ENCODE assay signal across 8 cellular contexts in genomic region chr6:117907600-117908245, GRCh38. TPM values are rescaled to one million over a fixed set of nuclear protein-coding genes. Genes with fewer than 3 reads are reported as not detected.
DNase-seq lines count a peak whose midpoint lies in the region; ATAC-seq, FAIRE-seq and TF ChIP-seq lines count a peak whose summit lies in the region.

No MANE protein-coding gene starts in this region.

- no peak for TF ChIP-seq EP300 in H1 (IDR thresholded peaks at IDR 0.05; ENCODE audit: borderline replicate concordance in 1 of 2, low read depth in 2 of 2, low read length in 2 of 2)

- H4K5ac ChIP-seq in H1 (ENCODE audit: insufficient read length, low read depth, low read length), result no peak overlapping the region

- H3K36me3 Mint-ChIP-seq in nephron (ENCODE audit: low read depth), result no peaks in the 10 kb centered on the region

- no peak overlapping the region for H3K23ac ChIP-seq in H1 (ENCODE audit: insufficient read length)

- H3K79me2 ChIP-seq in H1 (ENCODE audit: control insufficient read depth in 1 of 2, insufficient read depth in 2 of 2, low read length in 2 of 2), result no peaks in the 10 kb centered on the region

- no peak for TF ChIP-seq RAD21 in H1 (IDR thresholded peaks at IDR 0.05 in 1 of 2, conservative IDR thresholded peaks at IDR 0.05 in 1 of 2; ENCODE audit: low read depth in 2 of 2, low read length in 2 of 2)

- H3K9ac ChIP-seq in BLaER1 (peak overlapping the region; percentile 57), H1 (replicated peaks in 1 of 4; ENCODE audit: extremely low read depth in 1 of 4, low read depth in 3 of 4, low read length in 3 of 4) (peak overlapping the region; percentile 51 to 78 (median 64))

- H2BK12ac ChIP-seq in H1 (ENCODE audit: low read depth, low read length), result no peak overlapping the region

- H2BK120ac ChIP-seq in H1 (replicated peaks; ENCODE audit: low read depth, low read length), result no peak overlapping the region

- TF ChIP-seq POLR2A in H1 (IDR thresholded peaks at IDR 0.05; ENCODE audit: control extremely low read depth in 1 of 2, low read depth in 2 of 2, low read length in 2 of 2), result no peak; a peak in 1 of 3 replicates

- no peak overlapping the region for H3K27ac Mint-ChIP-seq in nephron

- POLR2A ChIA-PET in H1 (lab: Charles Lee; ENCODE audit: partially characterized antibody), result interaction anchor here (0.7 to 1.2 kb wide), 4 partner anchors 10 to 71 kb away, joined by 3 to 4 read pairs (median 3); no protein-coding TSS in a partner anchor

- DNase-seq in NCI-H1092 treated with DMSO at 0.1 percent for 48 hours (lab: John Stamatoyannopoulos, UW) (peak; percentile 2), H1 (ENCODE audit: low read depth in 1 of 2, low spot score in 2 of 2) (peak in 1 of 2 experiments; percentile 78), cerebellum (ENCODE audit: low spot score) (no peak), GM19239 (ENCODE audit: insufficient read length, low spot score) (no peak)

- H2BK15ac ChIP-seq in H1 (ENCODE audit: low read length), result no peak overlapping the region

- peaks cover 5% of the 10 kb centered on the region for H3K9me3 Mint-ChIP-seq in nephron

- no peak overlapping the region for H2BK20ac ChIP-seq in H1 (ENCODE audit: low read length)

- H4K8ac ChIP-seq in H1 (ENCODE audit: extremely low read depth, insufficient read depth, low read length), result peak overlapping the region; percentile 86

- H3K4me3 ChIP-seq in BLaER1 (peak overlapping the region; percentile 82), H1 (ENCODE audit: extremely low read depth in 1 of 4, insufficient read depth in 2 of 4, low read depth in 3 of 4, low read length in 4 of 4) (peak overlapping the region; percentile 62 to 72 (median 63))

- H3K23me2 ChIP-seq in H1 (ENCODE audit: low read depth, low read length), result peaks cover 17% of the 10 kb centered on the region

- H3K27me3 Mint-ChIP-seq in nephron (ENCODE audit: low read depth), result peaks cover 52% of the 10 kb centered on the region

- H3K9me3 ChIP-seq in BLaER1 (no peaks in the 10 kb centered on the region), H1 (ENCODE audit: insufficient read depth in 2 of 2, low read depth in 1 of 2, low read length in 1 of 2) (no peaks in the 10 kb centered on the region)

- no peak overlapping the region for H4K91ac ChIP-seq in H1 (replicated peaks; ENCODE audit: insufficient read length, low read length)

- H3K4me2 ChIP-seq in BLaER1, result peak overlapping the region; percentile 99
- peak overlapping the region; percentile 78 for H3K4me2 ChIP-seq in H1 (ENCODE audit: insufficient read depth in 1 of 2, low read depth in 2 of 2, low read length in 2 of 2)

- no peak overlapping the region for H2AK5ac ChIP-seq in H1 (ENCODE audit: low read depth, low read length)

- H3K4me1 ChIP-seq in BLaER1 (peaks cover 15% of the 10 kb centered on the region), H1 (replicated peaks in 1 of 4; ENCODE audit: control insufficient read depth in 3 of 4, insufficient read depth in 4 of 4, low read length in 3 of 4) (peaks cover 0 to 4% (median 0%) of the 10 kb centered on the region in 4 experiments; a peak in 2 of 7 replicates)

- peak; percentile 10 for ATAC-seq in GM21360 (IDR thresholded peaks at IDR 0.05; ENCODE audit: unreplicated experiment)
- no peak for ATAC-seq in GM18858 (IDR thresholded peaks at IDR 0.05; ENCODE audit: unreplicated experiment)

- FAIRE-seq in H1 (lab: Jason Lieb, UNC) (no peak), GM19239 (lab: Jason Lieb, UNC) (no peak)

- H3K79me1 ChIP-seq in H1 (ENCODE audit: low read depth, low read length), result no peaks in the 10 kb centered on the region

- H3K4me3 Mint-ChIP-seq in nephron, result peak overlapping the region; percentile 58 to 80 (median 68)

- CTCF ChIA-PET in H1 (lab: Charles Lee; ENCODE audit: partially characterized antibody), result interaction anchor here (1.0 to 1.7 kb wide), 4 partner anchors 13 to 68 kb away, joined by 3 to 7 read pairs (median 6); no protein-coding TSS in a partner anchor

- TF ChIP-seq CTCF in H1 (IDR thresholded peaks at IDR 0.05; ENCODE audit: control extremely low read depth in 1 of 3, insufficient read depth in 1 of 3, low read depth in 1 of 3, low read length in 3 of 3) (no peak), nephron (IDR thresholded peaks at IDR 0.05; ENCODE audit: unreplicated experiment in 3 of 3) (no peak)

- peak overlapping the region; percentile 43; the same call in 1 of the 2 replicates for H2AFZ ChIP-seq in H1 (ENCODE audit: low read length)

- H3K14ac ChIP-seq in H1 (ENCODE audit: insufficient read length), result no peak overlapping the region

- peaks cover 4% of the 10 kb centered on the region for H3K4me1 Mint-ChIP-seq in nephron

- no peaks in the 10 kb centered on the region for H4K20me1 ChIP-seq in BLaER1
- peaks cover 0 to 4% of the 10 kb centered on the region in 2 experiments for H4K20me1 ChIP-seq in H1 (replicated peaks in 1 of 2; ENCODE audit: control insufficient read depth in 1 of 2, insufficient read depth in 2 of 2, low read length in 2 of 2)

- H3K4ac ChIP-seq in H1 (replicated peaks; ENCODE audit: insufficient read length, low read depth, low read length), result no peak overlapping the region

- no peak overlapping the region; the same call in 1 of the 2 replicates for H2BK5ac ChIP-seq in H1 (ENCODE audit: low read depth, low read length)

- H3K56ac ChIP-seq in H1 (replicated peaks; ENCODE audit: insufficient read length, low read depth, low read length), result peak overlapping the region; percentile 11

- peak overlapping the region; percentile 71 for H3K18ac ChIP-seq in H1 (ENCODE audit: extremely low read depth, low read length)

- H3K27ac ChIP-seq in BLaER1, result no peak overlapping the region
- no peak overlapping the region for H3K27ac ChIP-seq in H1 (ENCODE audit: low read depth, low read length)

- 2% methylated on average over 9 of the region's 82 CpGs; no CpG with 5 or more reads in 1 of the 2 experiments for WGBS in H1 (ENCODE audit: extremely low coverage in 1 of 2, insufficient coverage in 1 of 2, insufficient read length in 1 of 2, insufficient replicate concordance in 2 of 2, low coverage in 1 of 2, low lambda C conversion rate in 2 of 2, missing lambda C conversion rate in 1 of 2), 2 experiments

- H3K27me3 ChIP-seq in BLaER1, result peaks cover 21% of the 10 kb centered on the region
- H3K27me3 ChIP-seq in H1 (replicated peaks in 1 of 4; ENCODE audit: control insufficient read depth in 3 of 4, extremely low read depth in 1 of 4, insufficient read depth in 3 of 4, low read length in 3 of 4), result peaks cover 0 to 14% (median 11%) of the 10 kb centered on the region in 4 experiments; a peak in 6 of 7 replicates

- H3K36me3 ChIP-seq in BLaER1 (no peaks in the 10 kb centered on the region), H1 (ENCODE audit: control insufficient read depth in 2 of 4, insufficient read depth in 4 of 4, low read length in 3 of 4) (no peaks in the 10 kb centered on the region)

TF ChIP-seq in H1, 55 proteins besides CTCF, POLR2A, EP300 and RAD21:
- TF ChIP-seq E2F6 (IDR thresholded peaks at IDR 0.05) (peak; percentile 89), SUZ12 (IDR thresholded peaks at IDR 0.05; ENCODE audit: low read length) (peak; percentile 40; the same call in 1 of the 2 replicates), KDM4A (IDR thresholded peaks at IDR 0.05; ENCODE audit: low read depth, low read length, severe bottlenecking) (peak; percentile 74), USF2 (IDR thresholded peaks at IDR 0.05; ENCODE audit: low read length) (no peak), GTF2F1 (IDR thresholded peaks at IDR 0.05; ENCODE audit: borderline replicate concordance, low read depth, low read length) (no peak), RBBP5 (IDR thresholded peaks at IDR 0.05; ENCODE audit: borderline replicate concordance, low read depth, low read length) (peak; percentile 47; the same call in 1 of the 2 replicates), PHF8 (conservative IDR thresholded peaks at IDR 0.05; ENCODE audit: low read depth, low read length) (peak; percentile 42; the same call in 1 of the 2 replicates), POLR2AphosphoS5 (IDR thresholded peaks at IDR 0.05; ENCODE audit: low read depth, low read length) (peak; percentile 39; the same call in 1 of the 2 replicates), SIN3A (conservative IDR thresholded peaks at IDR 0.05 in 1 of 2, IDR thresholded peaks at IDR 0.05 in 1 of 2; ENCODE audit: low read depth in 1 of 2, low read length in 2 of 2) (peak in 1 of 2 experiments; percentile 33; a peak in 1 of 4 replicates), TCF12 (IDR thresholded peaks at IDR 0.05; ENCODE audit: low read depth, low read length) (0 out of 2 replicates have a peak, but pooled peaks have one; percentile 5), MAX (IDR thresholded peaks at IDR 0.05) (peak; percentile 66; the same call in 1 of the 2 replicates)

RNA-seq across cellular contexts. Expression of gene SLC35F1, which starts 0.7 kb away (rescaled TPM):
- total RNA-seq in H1 (2021; fragmentation: NEBNext Ultra II Directional; extraction: Animal tissue kit (Norgen Biotek cat#: 25700)), result 8.3 and 10.0 TPM in 2 replicates
- 5.4 and 7.0 TPM in 2 replicates for polyA plus RNA-seq in H1 (2011; rRNA removed)
- 5.3 TPM for polyA plus RNA-seq in H1 (2011; cell fraction: cytosol; rRNA removed)
- polyA plus RNA-seq in H1 (2011; cell fraction: nucleus; rRNA removed), result 2.6 TPM
- polyA plus RNA-seq in H1 (2012, experiment 1 of 2), result 3.9 to 6.4 TPM (median 5.4 TPM) in 4 replicates
- 1.3 TPM for polyA plus RNA-seq in H1 (2012, experiment 2 of 2)
- 7.4 TPM for polyA plus RNA-seq in H1 (2013, experiment 1 of 2)
- polyA plus RNA-seq in H1 (2013, experiment 2 of 2), result 9.3 TPM
- polyA minus RNA-seq in H1 (2011; rRNA and poly(A)+ RNA removed), result 13.9 and 16.4 TPM in 2 replicates
- polyA minus RNA-seq in H1 (2011; cell fraction: cytosol; rRNA and poly(A)+ RNA removed), result 7.6 TPM
- 8.0 TPM for polyA minus RNA-seq in H1 (2011; cell fraction: nucleus; rRNA and poly(A)+ RNA removed)
- 49.6 TPM for total RNA-seq in cerebellum
